ENCODE assay signal across 20 cellular contexts in genomic region chr16:76885776-76886175, GRCh38.
DNase-seq lines count a peak whose midpoint lies in the region; ATAC-seq and TF ChIP-seq lines count a peak whose summit lies in the region.
"Had no signal": no experiment of that assay in that cellular context is flagged by ENCODE, and none has a peak within 500 bp of the region (broad histone marks: within the 10 kb centered on the region; RNA-seq: fewer than 3 reads in every experiment).

No MANE protein-coding gene starts in this region.

- peak overlapping the region in 3 of 5 experiments; percentile 40 to 70 (median 63) for H3K27ac Mint-ChIP-seq in brain
- no peak overlapping the region for H3K27ac Mint-ChIP-seq in activated T-cell treated with anti-CD3 and anti-CD28 coated beads, Interleukin-2, amount 50 U/mL, for 72 hours
- H3K27ac Mint-ChIP-seq: B cell; CD4-positive, CD25-positive, alpha-beta regulatory T cell; CD8-positive, alpha-beta T cell had no signal

- H3K27ac ChIP-seq in temporal lobe (ENCODE audit: low read depth, low read length), result peak overlapping the region; percentile 9
- H3K27ac ChIP-seq: 22Rv1, BLaER1, C4-2B had no signal

- H3K27me3 Mint-ChIP-seq in brain, result no peaks in the 10 kb centered on the region
- H3K27me3 Mint-ChIP-seq in activated T-cell treated with anti-CD3 and anti-CD28 coated beads, Interleukin-2, amount 50 U/mL, for 72 hours (ENCODE audit: low read depth), result no peaks in the 10 kb centered on the region
- H3K27me3 Mint-ChIP-seq: B cell; CD4-positive, CD25-positive, alpha-beta regulatory T cell had no signal

- peak overlapping the region in 1 of 5 experiments; percentile 48 for H3K4me3 Mint-ChIP-seq in brain
- no peak overlapping the region for H3K4me3 Mint-ChIP-seq in activated T-cell treated with anti-CD3 and anti-CD28 coated beads, Interleukin-2, amount 50 U/mL, for 72 hours
- H3K4me3 Mint-ChIP-seq: B cell; CD4-positive, CD25-positive, alpha-beta regulatory T cell; CD8-positive, alpha-beta T cell had no signal

- peaks cover 37% of the 10 kb centered on the region for H3K4me1 Mint-ChIP-seq in brain
- no peaks in the 10 kb centered on the region for H3K4me1 Mint-ChIP-seq in activated T-cell treated with anti-CD3 and anti-CD28 coated beads, Interleukin-2, amount 50 U/mL, for 72 hours (ENCODE audit: low read depth)
- H3K4me1 Mint-ChIP-seq: B cell; CD4-positive, CD25-positive, alpha-beta regulatory T cell had no signal

- TF ChIP-seq CTCF in brain (conservative IDR thresholded peaks at IDR 0.05), result no peak

- no peak for ATAC-seq in activated T-cell treated with anti-CD3 and anti-CD28 coated beads, Interleukin-2, amount 50 U/mL, for 72 hours (replicated peaks in 1 of 2)
- ATAC-seq in HG03460 (IDR thresholded peaks at IDR 0.05; ENCODE audit: unreplicated experiment) (no peak), GM21825 (IDR thresholded peaks at IDR 0.05; ENCODE audit: unreplicated experiment) (no peak)
- ATAC-seq: CD8-positive, alpha-beta T cell; GM12878 had no signal

- no peaks in the 10 kb centered on the region for H3K9me3 Mint-ChIP-seq in brain
- peaks cover 0 to 2% of the 10 kb centered on the region in 2 donors for H3K9me3 Mint-ChIP-seq in activated T-cell treated with anti-CD3 and anti-CD28 coated beads, Interleukin-2, amount 50 U/mL, for 72 hours

- DNase-seq in DMS 273 (lab: John Stamatoyannopoulos, UW; ENCODE audit: unreplicated experiment) (peak; percentile 14), DMS 273 treated with DMSO at 0.1 percent for 48 hours (lab: John Stamatoyannopoulos, UW) (no peak), middle frontal gyrus (ENCODE audit: extremely low spot score, low spot score) (peak; percentile 47)
- no peak for DNase-seq in activated T-cell treated with anti-CD3 and anti-CD28 coated beads, Interleukin-2, amount 50 U/mL, for 72 hours
- DNase-seq: CD4-positive, CD25-positive, alpha-beta regulatory T cell; CD8-positive, alpha-beta T cell; DMS153; DND-41; GDM1; H7; HCEC 1CT had no signal

- H3K36me3 Mint-ChIP-seq in brain, result no peaks in the 10 kb centered on the region
- no peaks in the 10 kb centered on the region for H3K36me3 Mint-ChIP-seq in activated T-cell treated with anti-CD3 and anti-CD28 coated beads, Interleukin-2, amount 50 U/mL, for 72 hours (ENCODE audit: insufficient read depth in 2 of 2)
- H3K36me3 Mint-ChIP-seq: CD4-positive, CD25-positive, alpha-beta regulatory T cell; CD8-positive, alpha-beta T cell had no signal

Comparison
In these comparisons a context has a peak if more than half of its experiments do, and no peak if none do; other contexts are left out.
1. DNase-seq: peak in DMS 273 (single experiment) and middle frontal gyrus (single experiment); none in DMS 273 treated with DMSO at 0.1 percent for 48 hours (single experiment) and activated T-cell treated with anti-CD3 and anti-CD28 coated beads, Interleukin-2, amount 50 U/mL, for 72 hours (0 of 2).